ENCODE assay signal across 16 cellular contexts in the genomic region with DNA sequence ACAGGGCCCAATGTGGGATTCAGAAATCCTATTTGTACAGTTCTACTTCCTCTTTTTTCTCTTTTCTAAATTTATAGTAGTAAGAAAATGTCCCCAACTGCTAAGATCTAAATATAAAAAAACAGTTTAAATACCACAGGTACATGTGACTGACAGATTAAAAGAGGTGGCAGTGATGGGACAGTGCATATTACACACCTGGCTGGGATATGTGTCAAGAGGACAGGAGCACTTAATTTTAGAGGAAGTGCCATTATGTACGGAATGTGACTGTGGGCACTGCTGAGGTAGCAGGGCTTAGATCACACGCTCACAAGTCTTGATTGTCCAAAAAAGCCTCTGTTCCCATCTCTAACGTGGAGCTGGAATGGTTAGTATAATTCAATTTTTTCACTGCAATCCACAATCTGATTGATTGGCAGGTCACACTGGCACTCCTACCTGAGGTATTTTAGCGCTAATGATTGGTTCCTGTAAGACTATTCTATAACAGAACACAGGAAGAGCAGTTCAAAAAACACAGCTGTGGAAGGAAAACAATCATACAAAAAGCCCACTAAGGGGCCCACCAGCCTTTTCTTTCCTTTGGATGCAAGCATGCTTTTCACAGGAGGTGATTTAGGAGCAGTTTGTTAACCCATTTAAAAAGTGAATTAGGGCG. TPM values are rescaled to one million over a fixed set of nuclear protein-coding genes. Genes with fewer than 3 reads are reported as not detected.
DNase-seq lines count a peak whose midpoint lies in the region; ATAC-seq and TF ChIP-seq lines count a peak whose summit lies in the region.
"Had no signal": no experiment of that assay in that cellular context is flagged by ENCODE, and none has a peak within 500 bp of the region (broad histone marks: within the 10 kb centered on the region; RNA-seq: fewer than 3 reads in every experiment).

No MANE protein-coding gene starts in this region.

- H3K36me3 Mint-ChIP-seq in progenitor cell of endocrine pancreas (ENCODE audit: insufficient read depth), result peaks cover 19% of the 10 kb centered on the region

- peak overlapping the region; percentile 54 for H3K27ac Mint-ChIP-seq in progenitor cell of endocrine pancreas
- H3K27ac Mint-ChIP-seq: T-helper 1 cell treated with Interleukin-12 subunit alpha and Interleukin-12 subunit beta and Interleukin-4 antibody, amounts not matched to agents 30 μg/mL and 1 μg/mL, for 36 hours had no signal

- DNase-seq in HEK293T (ENCODE audit: extremely low spot score), result no peak
- peak; percentile 13 for DNase-seq in NB4 (ENCODE audit: low read depth)
- peak; percentile 58 for DNase-seq in dermis blood vessel endothelial cell
- DNase-seq in progenitor cell of endocrine pancreas (ENCODE audit: low spot score, unreplicated experiment), result no peak
- no peak for DNase-seq in anterior cingulate cortex (lab: John Stamatoyannopoulos, UW)
- no peak for DNase-seq in DMS79 (lab: John Stamatoyannopoulos, UW)
- DNase-seq: activated CD4-positive, alpha-beta T cell treated with anti-CD3 and anti-CD28 coated beads, Interleukin-2, amount 50 U/mL, for 4 hours; effector CD8-positive, alpha-beta T cell; foreskin melanocyte; islet precursor cell; naive thymus-derived CD4-positive, alpha-beta T cell; NCI-H187 treated with DMSO at 0.1 percent for 48 hours had no signal

- TF ChIP-seq POLR2A in NB4 (IDR thresholded peaks at IDR 0.05; ENCODE audit: extremely low read depth, insufficient read length), result no peak

- H3K4me1 Mint-ChIP-seq in progenitor cell of endocrine pancreas (ENCODE audit: low read depth), result peaks cover 10% of the 10 kb centered on the region

- no peaks in the 10 kb centered on the region for H3K27me3 Mint-ChIP-seq in progenitor cell of endocrine pancreas
- H3K27me3 Mint-ChIP-seq: naive thymus-derived CD4-positive, alpha-beta T cell had no signal

- CTCF ChIA-PET in HEK293T (lab: Yijun Ruan, JAX), result interaction anchor here (0.7 kb wide), 1 partner anchor 11 kb away, joined by 3 read pairs; no protein-coding TSS in a partner anchor

- POLR2A ChIA-PET in HEK293T (lab: Yijun Ruan, JAX), result no interaction called here

- H3K4me3 ChIP-seq in NB4 (ENCODE audit: low read depth, low read length), result no peak overlapping the region

- H3K4me3 Mint-ChIP-seq in progenitor cell of endocrine pancreas (ENCODE audit: low read depth), result no peak overlapping the region
- H3K4me3 Mint-ChIP-seq: T-helper 1 cell treated with Interleukin-12 subunit alpha and Interleukin-12 subunit beta and Interleukin-4 antibody, amounts not matched to agents 30 μg/mL and 1 μg/mL, for 36 hours had no signal

- H3K9me3 Mint-ChIP-seq in progenitor cell of endocrine pancreas (ENCODE audit: low read depth), result no peaks in the 10 kb centered on the region
- H3K9me3 Mint-ChIP-seq: naive thymus-derived CD4-positive, alpha-beta T cell; T-helper 1 cell treated with Interleukin-12 subunit alpha and Interleukin-12 subunit beta and Interleukin-4 antibody, amounts not matched to agents 30 μg/mL and 1 μg/mL, for 36 hours had no signal

- TF ChIP-seq CTCF in NB4 (IDR thresholded peaks at IDR 0.05; ENCODE audit: low read depth, low read length), result no peak
- no peak for TF ChIP-seq CTCF in progenitor cell of endocrine pancreas (IDR thresholded peaks at IDR 0.05; ENCODE audit: unreplicated experiment)

- no peak for ATAC-seq in GM19328 (IDR thresholded peaks at IDR 0.05; ENCODE audit: unreplicated experiment)
- ATAC-seq: HepG2; naive thymus-derived CD4-positive, alpha-beta T cell had no signal

TF ChIP-seq in HEK293T, 16 proteins besides CTCF, POLR2A, EP300 and RAD21:
- TF ChIP-seq HDGF (IDR thresholded peaks at IDR 0.05; ENCODE audit: borderline replicate concordance), result no peak
- no peak for TF ChIP-seq CTBP1 (IDR thresholded peaks at IDR 0.05; ENCODE audit: borderline replicate concordance)
- TF ChIP-seq ARNT (IDR thresholded peaks at IDR 0.05), result no peak
- no peak for TF ChIP-seq ZNF384 (IDR thresholded peaks at IDR 0.05)
- TF ChIP-seq, protein P1, sequence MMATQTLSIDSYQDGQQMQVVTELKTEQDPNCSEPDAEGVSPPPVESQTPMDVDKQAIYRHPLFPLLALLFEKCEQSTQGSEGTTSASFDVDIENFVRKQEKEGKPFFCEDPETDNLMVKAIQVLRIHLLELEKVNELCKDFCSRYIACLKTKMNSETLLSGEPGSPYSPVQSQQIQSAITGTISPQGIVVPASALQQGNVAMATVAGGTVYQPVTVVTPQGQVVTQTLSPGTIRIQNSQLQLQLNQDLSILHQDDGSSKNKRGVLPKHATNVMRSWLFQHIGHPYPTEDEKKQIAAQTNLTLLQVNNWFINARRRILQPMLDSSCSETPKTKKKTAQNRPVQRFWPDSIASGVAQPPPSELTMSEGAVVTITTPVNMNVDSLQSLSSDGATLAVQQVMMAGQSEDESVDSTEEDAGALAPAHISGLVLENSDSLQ (IDR thresholded peaks at IDR 0.05), result 0 out of 2 replicates have a peak, but pooled peaks have one; percentile 6

RNA-seq across cellular contexts. Expression of gene APOL5, which starts 34.6 kb away (rescaled TPM):
- not detected in 2 replicates for total RNA-seq in dermis blood vessel endothelial cell
- total RNA-seq in progenitor cell of endocrine pancreas, result not detected in 2 replicates
- total RNA-seq: HepG2; naive thymus-derived CD4-positive, alpha-beta T cell; subcutaneous adipose tissue had no signal

Comparison
In these comparisons a context has a peak if more than half of its experiments do, and no peak if none do; other contexts are left out.
1. DNase-seq: peak in NB4 (single experiment) and dermis blood vessel endothelial cell (single experiment); none in HEK293T (single experiment), progenitor cell of endocrine pancreas (single experiment), anterior cingulate cortex (0 of 58) and DMS79 (single experiment).